In genomic region chr1:42942444-42942843, GRCh38 we compare ENCODE assay signal across 8 cellular contexts. TPM values are rescaled to one million over a fixed set of nuclear protein-coding genes. Genes with fewer than 3 reads are reported as not detected.
A peak's percentile ranks its signal among the peaks of the same experiment; 100 is the strongest.
DNase-seq lines count a peak whose midpoint lies in the region; ATAC-seq and TF ChIP-seq lines count a peak whose summit lies in the region.
"Had no signal": no experiment of that assay in that cellular context is flagged by ENCODE, and none has a peak within 500 bp of the region (broad histone marks: within the 10 kb centered on the region; RNA-seq: fewer than 3 reads in every experiment).

No MANE protein-coding gene starts in this region.

- H3K9me3 Mint-ChIP-seq in IgD-negative memory B cell = no peaks in the 10 kb centered on the region

- peak overlapping the region in 20 of 21 experiments; percentile 4 to 98 (median 74) for H3K27ac ChIP-seq in skin epidermis

- ATAC-seq in HG02798 (IDR thresholded peaks at IDR 0.05; ENCODE audit: poor library complexity, unreplicated experiment) = no peak

- peak; percentile 94 for DNase-seq in RPMI8226
- no peak for DNase-seq in epithelial cell of esophagus (ENCODE audit: low read depth)
- DNase-seq in ecto neural progenitor cell (ENCODE audit: low spot score) = no peak
- DNase-seq in NCI-H1048 (lab: John Stamatoyannopoulos, UW) = no peak
- DNase-seq: glutamatergic neuron had no signal

- peaks cover 13% of the 10 kb centered on the region for H3K36me3 Mint-ChIP-seq in IgD-negative memory B cell

- H3K4me3 ChIP-seq in epithelial cell of esophagus (ENCODE audit: low read length) (peak overlapping the region; percentile 19), skin epidermis (no peak overlapping the region)

- no peak for TF ChIP-seq CTCF in epithelial cell of esophagus (IDR thresholded peaks at IDR 0.05; ENCODE audit: insufficient read depth, low read depth, low read length, missing control alignments)

- no peaks in the 10 kb centered on the region for H3K27me3 Mint-ChIP-seq in IgD-negative memory B cell

- peaks cover 53 to 91% (median 78%) of the 10 kb centered on the region in 3 donors for H3K4me1 Mint-ChIP-seq in IgD-negative memory B cell

- H3K4me3 Mint-ChIP-seq in IgD-negative memory B cell = peak overlapping the region in 3 of 4 donors; percentile 21 to 89 (median 87)

- H3K27ac Mint-ChIP-seq in IgD-negative memory B cell = peak overlapping the region; percentile 82 to 97 (median 94)

RNA-seq across cellular contexts. Expression of gene SLC2A1, which starts 16.2 kb away (rescaled TPM):
- 90.6 TPM for polyA plus RNA-seq in IgD-negative memory B cell
